ENCODE assay signal across 8 cellular contexts in the genomic region with DNA sequence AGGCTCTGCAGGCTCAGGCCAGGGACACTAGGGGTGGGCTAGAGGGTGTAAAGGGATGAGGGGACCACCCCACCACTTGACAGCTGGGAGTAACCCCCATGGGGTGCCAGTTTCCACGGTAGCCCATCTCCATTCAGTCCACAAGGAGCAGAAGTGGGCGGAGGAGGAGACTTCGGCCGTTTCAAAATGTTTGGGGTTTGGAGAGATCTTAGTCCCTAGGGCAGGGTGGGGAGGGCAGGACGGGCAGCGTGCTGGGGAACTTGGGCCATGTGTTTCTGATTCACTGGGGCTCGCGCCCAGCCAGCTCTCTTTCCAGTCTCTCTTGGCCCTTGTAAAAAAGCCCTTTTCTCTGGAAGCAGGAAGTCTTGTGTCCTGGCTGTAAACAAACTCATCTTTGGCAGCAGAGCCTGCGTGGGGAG. TPM values are rescaled to one million over a fixed set of nuclear protein-coding genes. Genes with fewer than 3 reads are reported as not detected.
DNase-seq lines count a peak whose midpoint lies in the region; ATAC-seq, FAIRE-seq and TF ChIP-seq lines count a peak whose summit lies in the region.

No MANE protein-coding gene starts in this region.

- TF ChIP-seq CTCF in bronchial epithelial cell (IDR thresholded peaks at IDR 0.05; ENCODE audit: insufficient read depth, low read length, severe bottlenecking) (no peak), right lobe of liver (IDR thresholded peaks at IDR 0.05) (no peak), tibial nerve (IDR thresholded peaks at IDR 0.05) (peak in 4 of 5 experiments; percentile 1 to 45 (median 18)), GM10266 (IDR thresholded peaks at IDR 0.05; ENCODE audit: control insufficient read depth, insufficient read depth, low read depth, missing control alignments) (no peak)

- H3K4me1 ChIP-seq in HUES64 (ENCODE audit: insufficient read depth, low read length) (peaks cover 10% of the 10 kb centered on the region), right lobe of liver (peaks cover 0 to 27% (median 5%) of the 10 kb centered on the region in 4 donors), tibial nerve (peaks cover 0 to 74% (median 61%) of the 10 kb centered on the region in 4 donors)

- H3K9ac ChIP-seq in HUES64 (ENCODE audit: low read depth, low read length), result no peak overlapping the region

- peak; percentile 18 to 46 (median 26) for ATAC-seq in right lobe of liver
- ATAC-seq in HG03565 (IDR thresholded peaks at IDR 0.05; ENCODE audit: unreplicated experiment), result no peak
- ATAC-seq in GM21526 (IDR thresholded peaks at IDR 0.05; ENCODE audit: low FRiP score, unreplicated experiment), result no peak

- peak; percentile 58 to 81 for TF ChIP-seq EP300 in tibial nerve (IDR thresholded peaks at IDR 0.05)

- H3K27me3 ChIP-seq in HUES64 (ENCODE audit: insufficient read depth, low read length) (no peaks in the 10 kb centered on the region), bronchial epithelial cell (ENCODE audit: control insufficient read depth, insufficient read depth, low read length) (no peaks in the 10 kb centered on the region), right lobe of liver (no peaks in the 10 kb centered on the region), tibial nerve (no peaks in the 10 kb centered on the region)

- H3K4me3 ChIP-seq in HUES64 (ENCODE audit: low read length) (no peak overlapping the region), bronchial epithelial cell (ENCODE audit: low read depth, low read length) (no peak overlapping the region), right lobe of liver (no peak overlapping the region), tibial nerve (peak overlapping the region in 2 of 4 donors; percentile 19 to 30)

- H3K9me3 ChIP-seq in HUES64 (ENCODE audit: insufficient read depth, low read depth, low read length) (no peaks in the 10 kb centered on the region), right lobe of liver (no peaks in the 10 kb centered on the region), tibial nerve (no peaks in the 10 kb centered on the region)

- H3K27ac ChIP-seq in HUES64 (ENCODE audit: low read depth, low read length), result 0 out of 2 replicates have a peak overlapping the region, but pooled peaks have one; percentile 30
- H3K27ac ChIP-seq in right lobe of liver, result peak overlapping the region; percentile 50 to 76 (median 56)
- H3K27ac ChIP-seq in tibial nerve, result peak overlapping the region; percentile 81 to 99 (median 92)

- 79% methylated on average over 8 of the region's 9 CpGs for WGBS in HUES64
- WGBS in right lobe of liver (ENCODE audit: insufficient coverage, low coverage, low lambda C conversion rate, missing lambda C conversion rate), result no CpG with 5 or more reads among the region's 9 CpGs
- 5 to 25% methylated on average over 9 of the region's 9 CpGs for WGBS in tibial nerve, 2 donors

- TF ChIP-seq POLR2A in right lobe of liver (IDR thresholded peaks at IDR 0.05), result no peak
- no peak for TF ChIP-seq POLR2A in tibial nerve (IDR thresholded peaks at IDR 0.05)

- no peaks in the 10 kb centered on the region for H3K36me3 ChIP-seq in HUES64 (ENCODE audit: insufficient read depth, low read length)
- no peaks in the 10 kb centered on the region for H3K36me3 ChIP-seq in bronchial epithelial cell (ENCODE audit: control insufficient read depth, insufficient read depth, low read length)
- H3K36me3 ChIP-seq in right lobe of liver, result no peaks in the 10 kb centered on the region
- H3K36me3 ChIP-seq in tibial nerve, result no peaks in the 10 kb centered on the region

- no peak for FAIRE-seq in bronchial epithelial cell (lab: Jason Lieb, UNC)

- DNase-seq in bronchial epithelial cell (ENCODE audit: low read depth), result peak; percentile 62
- no peak for DNase-seq in right lobe of liver
- DNase-seq in tibial nerve (ENCODE audit: low spot score in 2 of 2), result peak; percentile 84 to 87
- DNase-seq in GM10266 (ENCODE audit: extremely low spot score), result no peak
- no peak for DNase-seq in NCI-H1417 (lab: John Stamatoyannopoulos, UW)

- intact Hi-C loops in right lobe of liver (cut with DNase I), result loop anchor here in 1 of 2 donors (10.0 kb wide), 1 partner anchor 46 kb away; no protein-coding TSS in a partner anchor

RNA-seq across cellular contexts. Expression of a gene that starts 8.3 kb away (rescaled TPM):
- 1.4 TPM for polyA plus RNA-seq in HUES64 (2013, experiment 1 of 2)
- polyA plus RNA-seq in HUES64 (2013, experiment 2 of 2), result 1.9 TPM
- 2.1 and 2.3 TPM in 2 replicates for total RNA-seq in bronchial epithelial cell
- total RNA-seq in right lobe of liver, result 1 to 10 TPM; 1.8 to 4.1 (median 3.1) TPM
- 10 to 100 TPM; 40.2 to 59.2 (median 48.8) TPM for total RNA-seq in tibial nerve

RNA-seq across cellular contexts. Expression of a gene that starts 10.6 kb away (rescaled TPM):
- not detected for polyA plus RNA-seq in HUES64 (2013, experiment 1 of 2)
- polyA plus RNA-seq in HUES64 (2013, experiment 2 of 2), result 0.51 TPM
- total RNA-seq in bronchial epithelial cell (0.13 TPM in 1 of 2 replicates, not detected in the other), right lobe of liver (1 to 10 TPM in 1 of 6 experiments, under 1 TPM in 2, not detected in 3; 0.12 to 1.3 (median 0.22) TPM), tibial nerve (10 to 100 TPM in 3 of 4 donors, 1 to 10 TPM in 1; 6.6 to 23.5 (median 14.1) TPM)

RNA-seq across cellular contexts. Expression of a gene that starts 28.0 kb away (rescaled TPM):
- polyA plus RNA-seq in HUES64 (2013, experiment 1 of 2), result 8.4 TPM
- 10.8 TPM for polyA plus RNA-seq in HUES64 (2013, experiment 2 of 2)
- total RNA-seq in bronchial epithelial cell, result 9.9 and 10.8 TPM in 2 replicates
- 10 to 100 TPM in 3 of 6 experiments, 1 to 10 TPM in 3; 7.1 to 18.6 (median 11.0) TPM for total RNA-seq in right lobe of liver
- 10 to 100 TPM; 33.1 to 99.0 (median 73.5) TPM for total RNA-seq in tibial nerve

RNA-seq across cellular contexts. Expression of a gene that starts 56.4 kb away (rescaled TPM):
- 0.50 TPM for polyA plus RNA-seq in HUES64 (2013, experiment 1 of 2)
- 1.1 TPM for polyA plus RNA-seq in HUES64 (2013, experiment 2 of 2)
- total RNA-seq in bronchial epithelial cell (38.4 and 64.4 TPM in 2 replicates), right lobe of liver (1 to 10 TPM in 5 of 6 experiments, under 1 TPM in 1; 0.81 to 5.0 (median 2.3) TPM), tibial nerve (100 to 1,000 TPM in 1 of 4 donors, 10 to 100 TPM in 3; 58.5 to 128 (median 69.1) TPM)

Comparison
In these comparisons a context has a peak if more than half of its experiments do, and no peak if none do; other contexts are left out.
1. H3K27ac ChIP-seq: peak in every context shown above with its lines; median percentile 92 in tibial nerve; 56 in right lobe of liver; 30 in HUES64.
2. DNase-seq: peak in bronchial epithelial cell (single experiment) and tibial nerve (2 of 2); none in right lobe of liver (0 of 3), GM10266 (single experiment) and NCI-H1417 (0 of 3).
3. CTCF ChIP-seq: peak in tibial nerve (4 of 5); none in bronchial epithelial cell (single experiment), right lobe of liver (0 of 4) and GM10266 (single experiment).
4. ATAC-seq: peak in right lobe of liver (4 of 4); none in HG03565 (single experiment) and GM21526 (single experiment).
5. RNA of a gene that starts 8.3 kb away (total RNA-seq): 40.2 to 59.2 TPM in tibial nerve; 1.8 to 4.1 TPM in right lobe of liver and 2.1 to 2.3 TPM in bronchial epithelial cell; every median in the first group is over 4 times any median in the second.